Comparison of ENCODE assay signal across 15 cellular contexts in the genomic region with DNA sequence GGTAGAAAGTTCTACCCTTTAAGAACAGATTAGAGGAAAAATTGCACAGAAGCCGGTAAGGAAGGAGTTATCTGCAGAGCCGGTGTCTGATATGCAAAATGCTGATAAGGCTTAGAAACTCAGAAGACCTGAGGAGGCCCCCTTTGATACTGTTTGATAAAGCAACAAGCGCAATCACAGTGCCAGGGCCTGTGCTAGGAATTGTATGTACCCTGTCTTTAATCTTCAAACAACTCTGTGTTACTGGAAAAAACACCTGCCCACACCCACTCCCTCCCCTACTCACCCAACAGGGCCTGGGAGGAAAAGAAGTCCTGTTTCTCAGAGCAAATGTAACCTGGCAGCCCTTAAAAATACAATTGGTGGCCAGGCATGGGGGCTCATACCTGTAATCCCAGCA.
A peak's percentile ranks its signal among the peaks of the same experiment; 100 is the strongest.
DNase-seq lines count a peak whose midpoint lies in the region; ATAC-seq and TF ChIP-seq lines count a peak whose summit lies in the region.
"Had no signal": no experiment of that assay in that cellular context is flagged by ENCODE, and none has a peak within 500 bp of the region (broad histone marks: within the 10 kb centered on the region; RNA-seq: fewer than 3 reads in every experiment).

No MANE protein-coding gene starts in this region.

- intact Hi-C loops in activated naive CD4-positive, alpha-beta T cell treated with anti-CD3 and anti-CD28 coated beads for 36 hours (cut with micrococcal nuclease): loop anchor here (5.0 to 10.0 kb wide), 2 partner anchors 198 to 1435 kb away; a partner anchor contains a TSS
- intact Hi-C loops in lower lobe of right lung (cut with DNase I) (no loop called here), upper lobe of right lung (cut with DNase I) (no loop called here)

- DNase-seq in activated naive CD4-positive, alpha-beta T cell treated with anti-CD3 and anti-CD28 coated beads for 36 hours: peak; percentile 43
- DNase-seq in activated naive CD4-positive, alpha-beta T cell treated with Interleukin-2 at 50 U/mL for 16 hours: no peak
- DNase-seq in T-helper 17 cell: no peak
- no peak for DNase-seq in lower lobe of right lung
- no peak for DNase-seq in upper lobe of right lung
- DNase-seq in DMS153 (lab: John Stamatoyannopoulos, UW): no peak
- no peak for DNase-seq in RKO (ENCODE audit: low spot score)
- no peak for DNase-seq in GM23338 (ENCODE audit: low spot score)
- DNase-seq: activated CD4-positive, CD25-positive, alpha-beta regulatory T cell treated with anti-CD3 and anti-CD28 coated beads, Interleukin-2, amount 50 U/mL, for 72 hours; amygdala; mammary epithelial cell; NCI-H1694 had no signal

- H3K36me3 ChIP-seq in lower lobe of right lung (no peaks in the 10 kb centered on the region), upper lobe of right lung (no peaks in the 10 kb centered on the region), GM23338 (ENCODE audit: insufficient read depth) (no peaks in the 10 kb centered on the region)
- H3K36me3 ChIP-seq: vagina had no signal

- no peak overlapping the region for H2AFZ ChIP-seq in GM23338

- H3K79me2 ChIP-seq in GM23338 (replicated peaks; ENCODE audit: insufficient read depth): no peaks in the 10 kb centered on the region

- no peak for TF ChIP-seq CTCF in lower lobe of right lung (IDR thresholded peaks at IDR 0.05)
- no peak for TF ChIP-seq CTCF in upper lobe of right lung (IDR thresholded peaks at IDR 0.05)
- no peak for TF ChIP-seq CTCF in GM23338 (conservative IDR thresholded peaks at IDR 0.05; ENCODE audit: low read depth in 2 of 2)

- H3K27me3 ChIP-seq in lower lobe of right lung (ENCODE audit: low read depth) (no peaks in the 10 kb centered on the region), upper lobe of right lung (no peaks in the 10 kb centered on the region), GM23338 (ENCODE audit: insufficient read depth) (no peaks in the 10 kb centered on the region)
- H3K27me3 ChIP-seq: vagina had no signal

- CTCF ChIA-PET in activated naive CD4-positive, alpha-beta T cell treated with anti-CD3 and anti-CD28 coated beads for 36 hours (lab: Charles Lee): interaction anchor here (1.1 kb wide), 1 partner anchor 9 kb away, joined by 3 read pairs; no protein-coding TSS in a partner anchor

- no peaks in the 10 kb centered on the region for H3F3A ChIP-seq in GM23338 (replicated peaks; ENCODE audit: low read depth)

- peak overlapping the region; percentile 32 for H3K4me3 Mint-ChIP-seq in activated naive CD4-positive, alpha-beta T cell treated with anti-CD3 and anti-CD28 coated beads for 36 hours
- H3K4me3 Mint-ChIP-seq in T-helper 17 cell (no peak overlapping the region), GM23338 (no peak overlapping the region)
- H3K4me3 Mint-ChIP-seq: central memory CD8-positive, alpha-beta T cell had no signal

- peak overlapping the region; percentile 30 for H3K27ac Mint-ChIP-seq in activated naive CD4-positive, alpha-beta T cell treated with anti-CD3 and anti-CD28 coated beads for 36 hours
- H3K27ac Mint-ChIP-seq in T-helper 17 cell (peak overlapping the region; percentile 67), GM23338 (no peak overlapping the region)

- H3K4me2 ChIP-seq in GM23338: no peak overlapping the region

- H3K4me3 ChIP-seq in lower lobe of right lung (no peak overlapping the region), upper lobe of right lung (no peak overlapping the region), GM23338 (no peak overlapping the region)
- H3K4me3 ChIP-seq: vagina had no signal

- ATAC-seq in T-helper 17 cell (no peak), lower lobe of right lung (peak; percentile 31 to 41), upper lobe of right lung (peak; percentile 49), GM23338 (no peak)
- ATAC-seq: Right ventricle myocardium inferior had no signal

- no peaks in the 10 kb centered on the region for H4K20me1 ChIP-seq in GM23338 (replicated peaks; ENCODE audit: insufficient read depth)

- peaks cover 27% of the 10 kb centered on the region for H3K4me1 ChIP-seq in lower lobe of right lung
- no peaks in the 10 kb centered on the region for H3K4me1 ChIP-seq in upper lobe of right lung
- peaks cover 12% of the 10 kb centered on the region; the same call in 1 of the 2 replicates for H3K4me1 ChIP-seq in GM23338 (ENCODE audit: insufficient read depth)

- peaks cover 59% of the 10 kb centered on the region for H3K4me1 Mint-ChIP-seq in activated naive CD4-positive, alpha-beta T cell treated with anti-CD3 and anti-CD28 coated beads for 36 hours (ENCODE audit: low read depth)
- peaks cover 22% of the 10 kb centered on the region for H3K4me1 Mint-ChIP-seq in T-helper 17 cell
- peaks cover 19% of the 10 kb centered on the region for H3K4me1 Mint-ChIP-seq in GM23338

- H3K27ac ChIP-seq in lower lobe of right lung: no peak overlapping the region
- H3K27ac ChIP-seq in upper lobe of right lung: no peak overlapping the region
- no peak overlapping the region for H3K27ac ChIP-seq in GM23338 (ENCODE audit: low read depth)
- H3K27ac ChIP-seq: vagina had no signal

- no peaks in the 10 kb centered on the region for H3K36me3 Mint-ChIP-seq in activated naive CD4-positive, alpha-beta T cell treated with anti-CD3 and anti-CD28 coated beads for 36 hours (ENCODE audit: low read depth)
- H3K36me3 Mint-ChIP-seq in T-helper 17 cell (ENCODE audit: low read depth): no peaks in the 10 kb centered on the region
- H3K36me3 Mint-ChIP-seq in GM23338 (ENCODE audit: low read depth): no peaks in the 10 kb centered on the region

- no peaks in the 10 kb centered on the region for H3K9me3 ChIP-seq in T-helper 17 cell (ENCODE audit: control insufficient read depth, low read length, poor library complexity, severe bottlenecking)
- H3K9me3 ChIP-seq in lower lobe of right lung: no peaks in the 10 kb centered on the region
- no peaks in the 10 kb centered on the region for H3K9me3 ChIP-seq in upper lobe of right lung
- H3K9me3 ChIP-seq: vagina had no signal

- H3K9me3 Mint-ChIP-seq in activated naive CD4-positive, alpha-beta T cell treated with anti-CD3 and anti-CD28 coated beads for 36 hours: no peaks in the 10 kb centered on the region
- no peaks in the 10 kb centered on the region for H3K9me3 Mint-ChIP-seq in GM23338
- H3K9me3 Mint-ChIP-seq: central memory CD8-positive, alpha-beta T cell had no signal

- H3K9me2 ChIP-seq in GM23338 (ENCODE audit: insufficient read depth): no peaks in the 10 kb centered on the region

- no peaks in the 10 kb centered on the region for H3K27me3 Mint-ChIP-seq in activated naive CD4-positive, alpha-beta T cell treated with anti-CD3 and anti-CD28 coated beads for 36 hours (ENCODE audit: low read depth)
- no peaks in the 10 kb centered on the region for H3K27me3 Mint-ChIP-seq in T-helper 17 cell
- H3K27me3 Mint-ChIP-seq in GM23338 (ENCODE audit: insufficient read depth, low read depth, poor library complexity): peaks cover 6% of the 10 kb centered on the region
- H3K27me3 Mint-ChIP-seq: central memory CD8-positive, alpha-beta T cell had no signal

TF ChIP-seq in GM23338, 12 proteins besides CTCF, POLR2A, EP300 and RAD21 (continues in another document):
- TF ChIP-seq JUNB (IDR thresholded peaks at IDR 0.05; ENCODE audit: unreplicated experiment): no peak

Comparison
In these comparisons a context has a peak if more than half of its experiments do, and no peak if none do; other contexts are left out.
1. ATAC-seq: peak in lower lobe of right lung (2 of 2) and upper lobe of right lung (single experiment); none in T-helper 17 cell (single experiment) and GM23338 (single experiment).